Comparison of ENCODE assay signal across 10 cellular contexts in genomic region chr1:247360991-247361721, GRCh38. TPM values are rescaled to one million over a fixed set of nuclear protein-coding genes. Genes with fewer than 3 reads are reported as not detected.
DNase-seq lines count a peak whose midpoint lies in the region; ATAC-seq, FAIRE-seq and TF ChIP-seq lines count a peak whose summit lies in the region.
"Had no signal": no experiment of that assay in that cellular context is flagged by ENCODE, and none has a peak within 500 bp of the region (broad histone marks: within the 10 kb centered on the region; RNA-seq: fewer than 3 reads in every experiment).

No MANE protein-coding gene starts in this region.

- no peak overlapping the region for H3K4me3 Mint-ChIP-seq in Caco-2 (ENCODE audit: unreplicated experiment)

- no peak overlapping the region for H3K4me3 ChIP-seq in GM12878
- no peak overlapping the region for H3K4me3 ChIP-seq in smooth muscle cell
- no peak overlapping the region for H3K4me3 ChIP-seq in Caco-2 (ENCODE audit: low read depth, low read length)

- H3K36me3 Mint-ChIP-seq in Caco-2 (ENCODE audit: insufficient read depth, unreplicated experiment) = no peaks in the 10 kb centered on the region

- BruUV-seq in GM12878 (replicated peaks; lab: Mats Ljungman, UMichigan) (no TSS peak), Caco-2 (replicated peaks; lab: Mats Ljungman, UMichigan) (no TSS peak)

- DNase-seq in LHCN-M2 (ENCODE audit: low read depth) (peak; percentile 16), GM12878 (ENCODE audit: low read depth, low spot score) (no peak), left kidney (ENCODE audit: low read depth, low spot score) (peak; percentile 74), smooth muscle cell (lab: John Stamatoyannopoulos, UW; ENCODE audit: unreplicated experiment) (no peak), Caco-2 (no peak), ACHN (no peak)
- DNase-seq: NCI-H2107 had no signal

- CTCF ChIA-PET in GM12878 (lab: Yijun Ruan, JAX) (interaction anchor here (1.1 to 1.5 kb wide), 3 partner anchors 12 to 27 kb away, joined by 3 to 9 read pairs (median 3); no protein-coding TSS in a partner anchor), Caco-2 (lab: Charles Lee) (no interaction called here)

- H3K79me2 ChIP-seq in GM12878 (ENCODE audit: control insufficient read depth, insufficient read depth, low read length) = no peaks in the 10 kb centered on the region
- no peaks in the 10 kb centered on the region for H3K79me2 ChIP-seq in smooth muscle cell (ENCODE audit: low read depth)

- RAD21 ChIA-PET in GM12878 (lab: Charles Lee; ENCODE audit: unreplicated experiment) = interaction anchor here (1.5 to 2.3 kb wide), 2 partner anchors 12 to 43 kb away, joined by 4 to 6 read pairs; no protein-coding TSS in a partner anchor

- H2AFZ ChIP-seq in GM12878 (ENCODE audit: control insufficient read depth, low read depth, low read length) (peak overlapping the region; percentile 37), smooth muscle cell (ENCODE audit: low read depth) (peak overlapping the region; percentile 38)

- H3K27ac ChIP-seq in GM12878 (ENCODE audit: control insufficient read depth, insufficient read depth) = no peak overlapping the region
- peak overlapping the region; percentile 90 for H3K27ac ChIP-seq in smooth muscle cell (ENCODE audit: low read depth)

- H3F3A ChIP-seq in smooth muscle cell (ENCODE audit: low read depth) = peaks cover 15% of the 10 kb centered on the region

- no peak for TF ChIP-seq POLR2A in GM12878 (IDR thresholded peaks at IDR 0.05; ENCODE audit: low read depth, low read length)

- H3K27me3 Mint-ChIP-seq in Caco-2 (ENCODE audit: insufficient read depth, unreplicated experiment) = no peaks in the 10 kb centered on the region

- TF ChIP-seq CTCF in GM12878 (IDR thresholded peaks at IDR 0.05 in 2 of 3, conservative IDR thresholded peaks at IDR 0.05 in 1 of 3; ENCODE audit: control insufficient read depth in 2 of 3, extremely low read depth in 1 of 3, insufficient read depth in 1 of 3, low read depth in 3 of 3, low read length in 3 of 3) = no peak
- TF ChIP-seq CTCF in smooth muscle cell (IDR thresholded peaks at IDR 0.05; ENCODE audit: borderline replicate concordance, insufficient read depth, poor library complexity, severe bottlenecking) = no peak
- TF ChIP-seq CTCF in Caco-2 (IDR thresholded peaks at IDR 0.05; ENCODE audit: insufficient read depth in 1 of 2, low read depth in 1 of 2, low read length in 1 of 2, severe bottlenecking in 1 of 2, unreplicated experiment in 1 of 2) = no peak

- no peak for TF ChIP-seq RAD21 in GM12878 (IDR thresholded peaks at IDR 0.05; ENCODE audit: insufficient read depth, low read depth, low read length)

- ATAC-seq in GM12878 (peak; percentile 17), GM21381 (IDR thresholded peaks at IDR 0.05; ENCODE audit: unreplicated experiment) (no peak), HG02885 (IDR thresholded peaks at IDR 0.05; ENCODE audit: poor library complexity, unreplicated experiment) (no peak)

- H3K27me3 ChIP-seq in GM12878 (replicated peaks in 1 of 2; ENCODE audit: control insufficient read depth in 2 of 2, insufficient read depth in 2 of 2, low read length in 1 of 2) (no peaks in the 10 kb centered on the region), smooth muscle cell (ENCODE audit: low read depth) (no peaks in the 10 kb centered on the region), Caco-2 (replicated peaks; ENCODE audit: control insufficient read depth, insufficient read depth, low read length) (no peaks in the 10 kb centered on the region)

- H3K36me3 ChIP-seq in GM12878 (ENCODE audit: control insufficient read depth in 2 of 2, insufficient read depth in 2 of 2, low read length in 1 of 2) (no peaks in the 10 kb centered on the region), smooth muscle cell (ENCODE audit: low read depth) (no peaks in the 10 kb centered on the region), Caco-2 (ENCODE audit: control insufficient read depth, insufficient read depth, low read length) (no peaks in the 10 kb centered on the region)

- H4K20me1 ChIP-seq in GM12878 (ENCODE audit: control insufficient read depth, insufficient read depth) (no peaks in the 10 kb centered on the region), smooth muscle cell (ENCODE audit: low read depth) (no peaks in the 10 kb centered on the region)

- POLR2A ChIA-PET in GM12878 (lab: Charles Lee) = interaction anchor here (1.1 to 1.5 kb wide), 2 partner anchors 12 to 149 kb away, joined by 4 to 6 read pairs; no protein-coding TSS in a partner anchor
- POLR2A ChIA-PET in Caco-2 (lab: Charles Lee) = no interaction called here

- peaks cover 3% of the 10 kb centered on the region; the same call in 2 of the 3 replicates for H3K9me3 ChIP-seq in GM12878 (replicated peaks; ENCODE audit: control insufficient read depth, insufficient read depth, low read length)
- H3K9me3 ChIP-seq in smooth muscle cell (replicated peaks; ENCODE audit: low read depth) = no peaks in the 10 kb centered on the region
- no peaks in the 10 kb centered on the region for H3K9me3 ChIP-seq in Caco-2

- WGBS in GM12878 (ENCODE audit: insufficient coverage, insufficient replicate concordance, low lambda C conversion rate, missing lambda C conversion rate) = 44% methylated on average over 11 of the region's 11 CpGs
- 31% methylated on average over 11 of the region's 11 CpGs for WGBS in smooth muscle cell (ENCODE audit: low lambda C conversion rate)

- peaks cover 12% of the 10 kb centered on the region for H3K9me3 Mint-ChIP-seq in Caco-2 (ENCODE audit: unreplicated experiment)

- FAIRE-seq in GM12878 (lab: Jason Lieb, UNC) = no peak

- H3K27ac Mint-ChIP-seq in Caco-2 (ENCODE audit: unreplicated experiment) = no peak overlapping the region
- H3K27ac Mint-ChIP-seq: progenitor cell of endocrine pancreas had no signal

- H3K9ac ChIP-seq in GM12878 (ENCODE audit: control insufficient read depth, insufficient read depth, low read length) (no peak overlapping the region), smooth muscle cell (ENCODE audit: low read depth) (peak overlapping the region; percentile 62)

- H3K4me2 ChIP-seq in GM12878 (ENCODE audit: control insufficient read depth, insufficient read depth) = peak overlapping the region; percentile 3
- peak overlapping the region; percentile 76 for H3K4me2 ChIP-seq in smooth muscle cell

- SMC1A ChIA-PET in GM12878 (lab: Charles Lee; ENCODE audit: uncharacterized antibody, unreplicated experiment) = interaction anchor here (1.0 to 1.8 kb wide), 4 partner anchors 10 to 149 kb away, joined by 3 to 8 read pairs (median 4); no protein-coding TSS in a partner anchor

- intact Hi-C loops in GM12878 (cut with micrococcal nuclease; ENCODE audit: unreplicated experiment) (no loop called here), Caco-2 (cut with micrococcal nuclease; ENCODE audit: unreplicated experiment) (no loop called here)

- in situ Hi-C loops in GM12878 (cut with MboI) = loop anchor here (25.0 kb wide), 1 partner anchor 1076 kb away; the partner anchor contains the start of gene OR2T2
- in situ Hi-C loops in ACHN (cut with HindIII; ENCODE audit: low pct_ligation_motif_present, low pct_unique_long_range_greater_than_20kb, low sequenced_read_pairs) = no loop called here

- H3K4me1 ChIP-seq in GM12878 (ENCODE audit: control insufficient read depth, insufficient read depth, low read length) (peaks cover 13% of the 10 kb centered on the region), smooth muscle cell (ENCODE audit: low read depth) (peaks cover 11% of the 10 kb centered on the region), Caco-2 (peaks cover 6% of the 10 kb centered on the region; the same call in 1 of the 2 replicates)

- no peak for TF ChIP-seq EP300 in GM12878 (IDR thresholded peaks at IDR 0.05; ENCODE audit: borderline replicate concordance in 1 of 2, control insufficient read depth in 1 of 2, low read depth in 2 of 2, low read length in 2 of 2)

- H3K4me1 Mint-ChIP-seq in Caco-2 (ENCODE audit: low read depth, unreplicated experiment) = no peaks in the 10 kb centered on the region

RNA-seq across cellular contexts. Expression of gene ZNF496, which starts 29.5 kb away (rescaled TPM):
- total RNA-seq in LHCN-M2 (2014; rRNA removed) (26.3 and 36.2 TPM in 2 replicates), GM12878 (2014; rRNA removed) (16.6 and 21.0 TPM in 2 replicates), GM12878 (2014; rRNA removed; fragmentation: Illumina TruSeq; extraction: Trizol) (11.6 and 12.1 TPM in 2 replicates), GM12878 (2021) (24.9 and 26.4 TPM in 2 replicates), smooth muscle cell (37.0 and 39.5 TPM in 2 replicates), Caco-2 (2022) (31.0 and 36.4 TPM in 2 replicates)
- polyA plus RNA-seq in LHCN-M2 (2012) = 12.0 TPM
- 127 and 144 TPM in 2 replicates for total RNA-seq in GM12878 (2013; cell fraction: nucleolus; rRNA removed)
- 7.0 TPM for polyA plus RNA-seq in GM12878 (2011; ENCODE audit: low read depth)
- polyA plus RNA-seq in GM12878 (2011; rRNA removed) (14.5 and 21.4 TPM in 2 replicates), GM12878 (2014; fragmentation: Illumina TruSeq; extraction: Trizol) (11.5 and 12.7 TPM in 2 replicates), GM12878 (2014; fragmentation: Nextera tagmentation; extraction: Ambion mirVana) (1 to 10 TPM; 1.6 to 3.0 TPM), GM12878 (2014; rRNA removed) (21.4 and 21.9 TPM in 2 replicates), GM12878 (2016; fragmentation: Nextera tagmentation; extraction: Ambion mirVana) (10 to 100 TPM; 12.3 TPM), smooth muscle cell (14.8 and 19.8 TPM in 2 replicates)
- polyA plus RNA-seq in GM12878 (2011; cell fraction: cytosol; rRNA removed) = 23.4 and 26.0 TPM in 2 replicates
- polyA plus RNA-seq in GM12878 (2011; cell fraction: nucleus; rRNA removed) = 44.1 and 50.6 TPM in 2 replicates
- 13.1 and 14.3 TPM in 2 replicates for polyA plus RNA-seq in GM12878 (2012)
- 28.3 and 39.2 TPM in 2 replicates for polyA minus RNA-seq in GM12878 (2011; rRNA and poly(A)+ RNA removed)
- 8.8 and 10.3 TPM in 2 replicates for polyA minus RNA-seq in GM12878 (2011; cell fraction: cytosol; rRNA and poly(A)+ RNA removed)
- polyA minus RNA-seq in GM12878 (2011; cell fraction: nucleus; rRNA and poly(A)+ RNA removed) = 13.4 and 24.2 TPM in 2 replicates

RNA-seq across cellular contexts. Expression of gene NLRP3, which starts 54.8 kb away (rescaled TPM):
- total RNA-seq in LHCN-M2 (2014; rRNA removed) (0.57 and 0.58 TPM in 2 replicates), GM12878 (2014; rRNA removed) (10.4 and 11.6 TPM in 2 replicates), GM12878 (2014; rRNA removed; fragmentation: Illumina TruSeq; extraction: Trizol) (9.7 and 9.8 TPM in 2 replicates), GM12878 (2021) (8.4 and 9.5 TPM in 2 replicates), smooth muscle cell (0.58 and 1.3 TPM in 2 replicates), Caco-2 (2022) (not detected in 2 replicates)
- 0.19 TPM for polyA plus RNA-seq in LHCN-M2 (2012)
- total RNA-seq in GM12878 (2013; cell fraction: nucleolus; rRNA removed) = 11.1 and 15.1 TPM in 2 replicates
- polyA plus RNA-seq in GM12878 (2011; ENCODE audit: low read depth) = 0.12 TPM
- polyA plus RNA-seq in GM12878 (2011; rRNA removed) (1.8 and 2.4 TPM in 2 replicates), GM12878 (2014; fragmentation: Illumina TruSeq; extraction: Trizol) (6.5 and 7.8 TPM in 2 replicates), GM12878 (2014; fragmentation: Nextera tagmentation; extraction: Ambion mirVana) (1 to 10 TPM; 2.5 to 3.4 TPM), GM12878 (2014; rRNA removed) (6.6 and 7.2 TPM in 2 replicates), GM12878 (2016; fragmentation: Nextera tagmentation; extraction: Ambion mirVana) (1 to 10 TPM; 2.4 to 3.4 TPM), smooth muscle cell (1.3 and 1.4 TPM in 2 replicates)
- 1.9 and 3.3 TPM in 2 replicates for polyA plus RNA-seq in GM12878 (2011; cell fraction: cytosol; rRNA removed)
- 1.1 and 2.6 TPM in 2 replicates for polyA plus RNA-seq in GM12878 (2011; cell fraction: nucleus; rRNA removed)
- 0.10 and 0.37 TPM in 2 replicates for polyA plus RNA-seq in GM12878 (2012)
- 3.4 and 4.1 TPM in 2 replicates for polyA minus RNA-seq in GM12878 (2011; rRNA and poly(A)+ RNA removed)
- polyA minus RNA-seq in GM12878 (2011; cell fraction: cytosol; rRNA and poly(A)+ RNA removed) = 0.67 and 2.0 TPM in 2 replicates
- 0.85 and 2.3 TPM in 2 replicates for polyA minus RNA-seq in GM12878 (2011; cell fraction: nucleus; rRNA and poly(A)+ RNA removed)
- total RNA-seq: progenitor cell of endocrine pancreas had no signal

Comparison
In these comparisons a context has a peak if more than half of its experiments do, and no peak if none do; other contexts are left out.
1. DNase-seq: peak in LHCN-M2 (single experiment) and left kidney (single experiment); none in GM12878 (single experiment), smooth muscle cell (single experiment), Caco-2 (0 of 2) and ACHN (single experiment).